Comparison of ENCODE assay signal across 8 cellular contexts in genomic region chr14:86654558-86655184, GRCh38.
DNase-seq lines count a peak whose midpoint lies in the region; ATAC-seq and TF ChIP-seq lines count a peak whose summit lies in the region.

No MANE protein-coding gene starts in this region.

- no peak overlapping the region for H3K4me3 Mint-ChIP-seq in Calu3 (ENCODE audit: low read depth, unreplicated experiment)

- H3K27me3 Mint-ChIP-seq in Calu3 (ENCODE audit: unreplicated experiment), result no peaks in the 10 kb centered on the region

- CTCF ChIA-PET in Calu3 (lab: Charles Lee), result no interaction called here

- H3K9me3 ChIP-seq in mucosa of descending colon, result no peaks in the 10 kb centered on the region

- H3K36me3 ChIP-seq in mucosa of descending colon (ENCODE audit: low read depth), result no peaks in the 10 kb centered on the region

- intact Hi-C loops in Calu3 (cut with micrococcal nuclease; ENCODE audit: unreplicated experiment), result no loop called here
- intact Hi-C loops in mucosa of descending colon (cut with DNase I, micrococcal nuclease), result no loop called here

- TF ChIP-seq CTCF in Calu3 (IDR thresholded peaks at IDR 0.05; ENCODE audit: unreplicated experiment) (peak; percentile 21), mucosa of descending colon (IDR thresholded peaks at IDR 0.05) (no peak)

- no peaks in the 10 kb centered on the region for H3K4me1 ChIP-seq in mucosa of descending colon (ENCODE audit: low read depth)

- H3K27ac Mint-ChIP-seq in Calu3 (ENCODE audit: unreplicated experiment), result no peak overlapping the region

- no peaks in the 10 kb centered on the region for H3K4me1 Mint-ChIP-seq in Calu3 (ENCODE audit: low read depth, unreplicated experiment)

- BruUV-seq in Calu3 (replicated peaks; lab: Mats Ljungman, UMichigan), result no TSS peak

- ATAC-seq in mucosa of descending colon (no peak), HG02870 (IDR thresholded peaks at IDR 0.05; ENCODE audit: unreplicated experiment) (no peak), GM18861 (IDR thresholded peaks at IDR 0.05; ENCODE audit: unreplicated experiment) (no peak), GM21529 (IDR thresholded peaks at IDR 0.05; ENCODE audit: unreplicated experiment) (no peak)

- H3K9me3 Mint-ChIP-seq in Calu3 (ENCODE audit: low read depth, unreplicated experiment), result no peaks in the 10 kb centered on the region

- H3K4me3 ChIP-seq in mucosa of descending colon, result no peak overlapping the region

- H3K36me3 Mint-ChIP-seq in Calu3 (ENCODE audit: insufficient read depth, unreplicated experiment), result no peaks in the 10 kb centered on the region

- DNase-seq in Calu3 (peak; percentile 38), HK-2 (ENCODE audit: unreplicated experiment) (peak; percentile 58), OCI-M2 (lab: John Stamatoyannopoulos, UW; ENCODE audit: unreplicated experiment) (peak; percentile 5), cerebellar cortex (ENCODE audit: low spot score) (peak; percentile 11), mucosa of descending colon (peak in 2 of 3 donors; percentile 31 to 80)

Comparison
In these comparisons a context has a peak if more than half of its experiments do, and no peak if none do; other contexts are left out.
1. DNase-seq: peak in every context shown above with its lines; median percentile 58 in HK-2; 56 in mucosa of descending colon; 38 in Calu3; 11 in cerebellar cortex; 5 in OCI-M2.